Comparison of ENCODE assay signal across 8 cellular contexts in genomic region chr20:14055127-14055742, GRCh38. TPM values are rescaled to one million over a fixed set of nuclear protein-coding genes. Genes with fewer than 3 reads are reported as not detected.
DNase-seq lines count a peak whose midpoint lies in the region; ATAC-seq, FAIRE-seq and TF ChIP-seq lines count a peak whose summit lies in the region.

No MANE protein-coding gene starts in this region.

- TF ChIP-seq CTCF in C4-2B (conservative IDR thresholded peaks at IDR 0.05) (peak; percentile 71), NB4 (IDR thresholded peaks at IDR 0.05; ENCODE audit: low read depth, low read length) (peak; percentile 32), RWPE2 (IDR thresholded peaks at IDR 0.05; ENCODE audit: poor library complexity, severe bottlenecking) (peak; percentile 91), pancreas (IDR thresholded peaks at IDR 0.05) (peak; percentile 25 to 49 (median 38))

- no peaks in the 10 kb centered on the region for H3K36me3 ChIP-seq in RWPE2 (ENCODE audit: low read depth)
- H3K36me3 ChIP-seq in pancreas, result no peaks in the 10 kb centered on the region

- H3K27me3 ChIP-seq in RWPE2 (ENCODE audit: insufficient read depth, poor library complexity, severe bottlenecking) (no peaks in the 10 kb centered on the region), pancreas (no peaks in the 10 kb centered on the region)

- intact Hi-C loops in pancreas (cut with DNase I), result no loop called here

- H3K9me3 ChIP-seq in RWPE2 (ENCODE audit: severe bottlenecking) (no peaks in the 10 kb centered on the region), pancreas (no peaks in the 10 kb centered on the region)

- 0 to 2% methylated on average over 4 of the region's 4 CpGs for WGBS in pancreas, 2 donors

- TF ChIP-seq POLR2A in NB4 (IDR thresholded peaks at IDR 0.05; ENCODE audit: extremely low read depth, insufficient read length), result no peak

- FAIRE-seq in pancreas (lab: Jason Lieb, UNC), result peak; percentile 98

- H3K4me1 ChIP-seq in RWPE2 (ENCODE audit: insufficient read depth, poor library complexity, severe bottlenecking) (no peaks in the 10 kb centered on the region), pancreas (peaks cover 0 to 9% (median 0%) of the 10 kb centered on the region in 3 donors)

- H3K27ac ChIP-seq in C4-2B (no peak overlapping the region), RWPE2 (ENCODE audit: poor library complexity, severe bottlenecking) (no peak overlapping the region), pancreas (no peak overlapping the region)

- H3K4me3 ChIP-seq in NB4 (ENCODE audit: low read depth, low read length) (no peak overlapping the region), RWPE2 (ENCODE audit: severe bottlenecking) (no peak overlapping the region), pancreas (no peak overlapping the region)

- peak; percentile 71 for DNase-seq in NB4 (ENCODE audit: low read depth)
- DNase-seq in RWPE2 (ENCODE audit: low spot score), result no peak
- DNase-seq in fibroblast of gingiva (ENCODE audit: low read depth), result peak; percentile 57
- DNase-seq in pancreas, result peak in 1 of 6 donors; percentile 19
- no peak for DNase-seq in NK-92 treated with Interleukin-12 subunit alpha and Interleukin-12 subunit beta, amount 100 ng/mL, for 24 hours (lab: John Stamatoyannopoulos, UW)
- no peak for DNase-seq in T-helper 9 cell

- peak; percentile 73 for ATAC-seq in GM18517 (IDR thresholded peaks at IDR 0.05; ENCODE audit: unreplicated experiment)
- ATAC-seq in RWPE2 (ENCODE audit: low read depth), result peak; percentile 27; the same call in 1 of the 3 replicates
- ATAC-seq in pancreas, result peak; percentile 63 to 87 (median 80)

RNA-seq across cellular contexts. Expression of gene MACROD2, which starts 59.9 kb away (rescaled TPM):
- 1 to 10 TPM; 2.3 to 4.9 (median 3.1) TPM for total RNA-seq in pancreas
- 1 to 10 TPM; 1.7 to 2.1 TPM for polyA plus RNA-seq in pancreas

Comparison
In these comparisons a context has a peak if more than half of its experiments do, and no peak if none do; other contexts are left out.
1. CTCF ChIP-seq: peak in every context shown above with its lines; median percentile 91 in RWPE2; 71 in C4-2B; 38 in pancreas; 32 in NB4.
2. ATAC-seq: peak in every context shown above with its lines; median percentile 80 in pancreas; 73 in GM18517; 27 in RWPE2.
3. DNase-seq: peak in NB4 (single experiment) and fibroblast of gingiva (single experiment); none in RWPE2 (single experiment), NK-92 treated with Interleukin-12 subunit alpha and Interleukin-12 subunit beta, amount 100 ng/mL, for 24 hours (single experiment) and T-helper 9 cell (single experiment).